ENCODE assay signal across 20 cellular contexts in genomic region chr16:81190667-81191066, GRCh38. TPM values are rescaled to one million over a fixed set of nuclear protein-coding genes. Genes with fewer than 3 reads are reported as not detected.
A peak's percentile ranks its signal among the peaks of the same experiment; 100 is the strongest.
DNase-seq lines count a peak whose midpoint lies in the region; ATAC-seq and TF ChIP-seq lines count a peak whose summit lies in the region.
"Had no signal": no experiment of that assay in that cellular context is flagged by ENCODE, and none has a peak within 500 bp of the region (broad histone marks: within the 10 kb centered on the region; RNA-seq: fewer than 3 reads in every experiment).

No MANE protein-coding gene starts in this region.

- no peak for ATAC-seq in Right ventricle myocardium inferior
- ATAC-seq: activated naive CD8-positive, alpha-beta T cell treated with anti-CD3 and anti-CD28 coated beads, Interleukin-2, amount 50 U/mL, for 24 hours; foreskin keratinocyte; pancreas had no signal

- intact Hi-C loops in prostate gland (cut with DNase I), result no loop called here
- intact Hi-C loops in Right ventricle myocardium inferior (cut with DNase I), result loop anchor here (2.0 kb wide), 1 partner anchor 36 kb away; no protein-coding TSS in a partner anchor

- WGBS in prostate gland, result 52% methylated on average over 3 of the region's 3 CpGs

- no peaks in the 10 kb centered on the region for H3K9me3 ChIP-seq in AG04450 (ENCODE audit: control insufficient read depth, insufficient read depth, low read length)
- H3K9me3 ChIP-seq in prostate gland, result no peaks in the 10 kb centered on the region
- H3K9me3 ChIP-seq: pancreas, tibial artery had no signal

- TF ChIP-seq CTCF in AG04450 (IDR thresholded peaks at IDR 0.05; ENCODE audit: low read depth, low read length), result no peak
- TF ChIP-seq CTCF in cardiac fibroblast (IDR thresholded peaks at IDR 0.05; ENCODE audit: low read depth, low read length), result no peak
- no peak for TF ChIP-seq CTCF in prostate gland (IDR thresholded peaks at IDR 0.05)

- DNase-seq in AG04450 (ENCODE audit: low read depth, low spot score) (peak; percentile 10), M059J (ENCODE audit: low read depth) (peak; percentile 58), cardiac fibroblast (ENCODE audit: low read depth in 2 of 2) (peak; percentile 34 to 50), myocyte (ENCODE audit: low read depth) (peak; percentile 76), prostate gland (ENCODE audit: low spot score) (no peak), Right ventricle myocardium inferior (ENCODE audit: missing footprints) (no peak), NAMALWA (ENCODE audit: low spot score) (no peak), NCI-H1436 (lab: John Stamatoyannopoulos, UW) (no peak)
- DNase-seq: activated CD4-positive, alpha-beta T cell treated with anti-CD3 and anti-CD28 coated beads for 4 hours; activated naive CD8-positive, alpha-beta T cell treated with anti-CD3 and anti-CD28 coated beads, Interleukin-2, amount 50 U/mL, for 24 hours; activated T-cell treated with anti-CD3 and anti-CD28 coated beads, Interleukin-2, amount 50 U/mL, for 24 hours; AML-193; DMS153; foreskin keratinocyte; NCI-H2171 treated with DMSO at 0.1 percent for 48 hours; pancreas; stimulated activated CD4-positive, alpha-beta T cell treated with anti-CD3 and anti-CD28 coated beads, Interleukin-15, amount 100 ng/mL, for 24 hours; tibial artery had no signal

- CTCF ChIA-PET in AG04450 (lab: Charles Lee), result interaction anchor here (0.6 to 3.5 kb wide), 2 partner anchors 14 to 19 kb away, joined by 3 to 38 read pairs; no protein-coding TSS in a partner anchor

- no peaks in the 10 kb centered on the region for H3K36me3 ChIP-seq in prostate gland
- H3K36me3 ChIP-seq: pancreas, tibial artery had no signal

- no peak overlapping the region for H3K27ac ChIP-seq in AG04450 (ENCODE audit: low read depth, low read length)
- no peak overlapping the region for H3K27ac ChIP-seq in prostate gland
- H3K27ac ChIP-seq: coronary artery, foreskin keratinocyte, pancreas, tibial artery had no signal

- H3K27me3 ChIP-seq in AG04450 (ENCODE audit: control insufficient read depth, insufficient read depth, low read length), result peaks cover 10% of the 10 kb centered on the region
- H3K27me3 ChIP-seq in prostate gland (replicated peaks; ENCODE audit: insufficient read depth), result no peaks in the 10 kb centered on the region
- H3K27me3 ChIP-seq: pancreas had no signal

- POLR2A ChIA-PET in AG04450 (lab: Yijun Ruan, JAX), result no interaction called here

- no peak overlapping the region for H3K4me3 ChIP-seq in AG04450 (ENCODE audit: low read depth, low read length)
- H3K4me3 ChIP-seq in cardiac fibroblast (replicated peaks in 1 of 2; ENCODE audit: low read depth in 2 of 2, low read length in 2 of 2), result no peak overlapping the region
- no peak overlapping the region for H3K4me3 ChIP-seq in prostate gland
- H3K4me3 ChIP-seq: coronary artery, pancreas, tibial artery had no signal

- H3K4me1 ChIP-seq in prostate gland (replicated peaks), result no peaks in the 10 kb centered on the region
- H3K4me1 ChIP-seq: foreskin keratinocyte, pancreas had no signal

- TF ChIP-seq POLR2A in prostate gland (IDR thresholded peaks at IDR 0.05), result no peak

RNA-seq across cellular contexts. Expression of gene BCO1, which starts 47.8 kb away (rescaled TPM):
- polyA plus RNA-seq in AG04450 (2011; rRNA removed), result not detected in 2 replicates
- polyA minus RNA-seq in AG04450 (2011; rRNA and poly(A)+ RNA removed), result 0.17 TPM in 1 of 2 replicates, not detected in the other
- 0.10 TPM in 1 of 2 replicates, not detected in the other for total RNA-seq in M059J (2014; rRNA removed; shearing (Covaris generic))
- total RNA-seq in myocyte (not detected in 2 replicates), prostate gland (1 to 10 TPM in 1 of 2 donors, under 1 TPM in 1; 0.18 to 2.2 TPM), Right ventricle myocardium inferior (not detected)
- polyA plus RNA-seq in myocyte (2012), result not detected
- total RNA-seq: foreskin keratinocyte, mesenteric fat pad had no signal
- polyA plus RNA-seq: foreskin keratinocyte had no signal

Comparison
In these comparisons a context has a peak if more than half of its experiments do, and no peak if none do; other contexts are left out.
1. DNase-seq: peak in AG04450 (single experiment), M059J (single experiment), cardiac fibroblast (2 of 2) and myocyte (single experiment); none in prostate gland (single experiment), Right ventricle myocardium inferior (single experiment), NAMALWA (single experiment) and NCI-H1436 (single experiment).